Comparison of ENCODE assay signal across 8 cellular contexts in the genomic region with DNA sequence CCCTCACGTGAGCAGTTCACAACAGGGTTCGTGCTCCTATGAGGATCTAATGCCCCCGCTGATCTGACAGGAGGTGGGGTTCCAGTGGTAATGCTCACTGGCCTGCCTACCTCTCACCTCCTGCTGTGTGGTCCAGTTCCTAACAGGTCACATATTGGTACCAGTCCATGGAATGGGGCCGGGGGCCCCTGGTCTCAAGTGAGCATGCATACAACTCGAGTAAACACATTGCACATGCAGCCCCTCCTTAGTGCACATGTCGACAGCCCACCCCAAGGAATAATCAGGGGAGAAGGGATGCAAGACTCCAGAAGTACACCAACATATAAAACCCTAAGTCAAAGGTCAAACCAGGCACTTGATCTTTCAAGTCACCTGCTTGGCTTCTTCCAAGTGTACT.
"Had no signal": no experiment of that assay in that cellular context is flagged by ENCODE, and none has a peak within 500 bp of the region (broad histone marks: within the 10 kb centered on the region; RNA-seq: fewer than 3 reads in every experiment).

No MANE protein-coding gene starts in this region.

- ATAC-seq: HepG2, K562 had no signal

- H3K4me2 ChIP-seq: KMS-11 had no signal

- FAIRE-seq: HepG2, HTR-8/SVneo, K562 had no signal

- DNase-seq: IMR-90, KBM-7, KG1 had no signal

- H3K27ac ChIP-seq: HL-60, KMS-11 had no signal

- H3K4me3 ChIP-seq: K562 had no signal
